8 cellular contexts compared by ENCODE assay signal in genomic region chr17:39714234-39714633, GRCh38. TPM values are rescaled to one million over a fixed set of nuclear protein-coding genes. Genes with fewer than 3 reads are reported as not detected.
"Had no signal": no experiment of that assay in that cellular context is flagged by ENCODE, and none has a peak within 500 bp of the region (broad histone marks: within the 10 kb centered on the region; RNA-seq: fewer than 3 reads in every experiment).

No MANE protein-coding gene starts in this region.

- H3K36me3 ChIP-seq: HAP-1 had no signal

- ATAC-seq: GM23338, HCT116 had no signal

- DNase-seq: H7, HFFc6, KG1 had no signal

- H3K4me3 ChIP-seq: GM23338, HAP-1 had no signal

- H3K4me2 ChIP-seq: GM23338 had no signal

- H3K9me3 ChIP-seq: HAP-1 had no signal

- H3K4me1 ChIP-seq: HAP-1 had no signal

- H2AFZ ChIP-seq: GM23338 had no signal

RNA-seq across cellular contexts. Expression of gene GRB7, which starts 23.5 kb away (rescaled TPM):
- total RNA-seq: H4, HFFc6 had no signal
- polyA plus RNA-seq: IgD-negative memory B cell had no signal

RNA-seq across cellular contexts. Expression of gene PNMT, which starts 46.0 kb away (rescaled TPM):
- total RNA-seq: H4 had no signal
- polyA plus RNA-seq: IgD-negative memory B cell had no signal
